In genomic region chr6:75505426-75505825, GRCh38 we compare ENCODE assay signal across 20 cellular contexts. TPM values are rescaled to one million over a fixed set of nuclear protein-coding genes. Genes with fewer than 3 reads are reported as not detected.
"Had no signal": no experiment of that assay in that cellular context is flagged by ENCODE, and none has a peak within 500 bp of the region (broad histone marks: within the 10 kb centered on the region; RNA-seq: fewer than 3 reads in every experiment).

No MANE protein-coding gene starts in this region.

- ATAC-seq: body of pancreas, esophagus mucosa, mucosa of descending colon had no signal

- H3K36me3 ChIP-seq: gastrocnemius medialis, spleen, thoracic aorta, vagina had no signal

- H3K4me1 ChIP-seq: body of pancreas, gastrocnemius medialis, spleen, vagina had no signal

- DNase-seq: activated CD4-positive, alpha-beta memory T cell treated with anti-CD3 and anti-CD28 coated beads for 36 hours; activated CD4-positive, alpha-beta T cell treated with anti-CD3 and anti-CD28 coated beads for 48 hours; activated CD4-positive, CD25-positive, alpha-beta regulatory T cell; activated naive CD4-positive, alpha-beta T cell treated with Interleukin-2 at 50 U/mL for 16 hours; activated T-cell treated with anti-CD3 and anti-CD28 coated beads, Interleukin-2, amount 50 U/mL, for 48 hours; anterior cingulate cortex; central memory CD4-positive, alpha-beta T cell; dermis blood vessel endothelial cell; effector CD8-positive, alpha-beta T cell; hippocampal formation; mucosa of descending colon; spleen; stimulated activated CD4-positive, alpha-beta T cell treated with anti-CD3 and anti-CD28 coated beads, Interleukin-4, amount 100 ng/mL, for 24 hours; stimulated activated naive CD4-positive, alpha-beta T cell treated with Interleukin-2 at 50 U/mL for 16 hours; T1000 had no signal

- H3K27me3 ChIP-seq: body of pancreas, gastrocnemius medialis, spleen, vagina had no signal

- H3K9me3 ChIP-seq: body of pancreas, gastrocnemius medialis, mucosa of descending colon, thoracic aorta, vagina had no signal

- H3K4me3 ChIP-seq: body of pancreas, gastrocnemius medialis, mucosa of descending colon, spleen, thoracic aorta, vagina had no signal

- H3K27ac ChIP-seq: body of pancreas, gastrocnemius medialis, spleen, thoracic aorta, vagina had no signal

RNA-seq across cellular contexts. Expression of gene FILIP1, which starts 11.8 kb away (rescaled TPM):
- total RNA-seq: activated CD4-positive, alpha-beta memory T cell treated with anti-CD3 and anti-CD28 coated beads for 36 hours had no signal
